ENCODE assay signal across 1 cellular context in the genomic region with DNA sequence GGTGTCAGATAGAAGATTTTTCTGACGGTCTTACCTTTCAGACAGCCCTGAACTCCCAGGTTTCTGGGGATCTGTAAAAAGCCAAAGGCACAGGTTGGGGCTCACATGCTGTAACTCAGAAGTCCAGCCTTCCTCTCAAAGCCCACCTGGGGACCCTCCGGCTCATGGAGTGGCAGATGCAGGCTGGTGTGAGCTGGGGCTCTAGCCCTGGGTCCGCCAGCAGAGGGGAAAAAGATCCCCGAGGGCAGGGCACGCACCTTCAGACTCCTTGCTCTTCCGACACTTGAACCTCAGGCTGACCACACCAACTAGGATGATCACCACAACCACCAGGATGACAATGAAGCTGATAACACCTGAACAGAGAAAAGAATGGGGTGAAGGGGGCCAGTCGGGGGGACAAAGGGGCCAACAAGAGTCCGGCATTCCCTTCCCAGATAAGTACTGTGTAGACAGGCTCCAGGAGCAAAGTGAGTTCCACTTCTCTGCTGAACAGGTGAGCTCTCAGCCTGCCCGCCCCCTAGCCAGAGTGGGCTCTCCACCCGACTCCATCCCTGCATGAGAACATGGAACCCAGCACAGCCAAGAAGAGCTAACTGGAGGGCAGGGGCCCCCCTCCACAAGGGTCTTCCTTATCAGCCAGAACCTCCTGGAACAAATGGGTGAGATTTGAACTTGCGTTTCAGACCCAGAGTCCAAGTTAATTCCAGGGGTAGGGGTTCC.
TF ChIP-seq lines count a peak whose summit lies in the region.

No MANE protein-coding gene starts in this region.

TF ChIP-seq in GM23338, 12 proteins besides CTCF, POLR2A, EP300 and RAD21:
- TF ChIP-seq JUNB (IDR thresholded peaks at IDR 0.05; ENCODE audit: unreplicated experiment): no peak
- no peak for TF ChIP-seq ETS1 (IDR thresholded peaks at IDR 0.05)
- no peak for TF ChIP-seq CREB1 (CRISPR knock-in tag; IDR thresholded peaks at IDR 0.05; ENCODE audit: low read depth)
- no peak for TF ChIP-seq ZNF331 (CRISPR knock-in tag; IDR thresholded peaks at IDR 0.05; ENCODE audit: low read depth)
- TF ChIP-seq NANOG (IDR thresholded peaks at IDR 0.05; ENCODE audit: borderline replicate concordance): no peak
- no peak for TF ChIP-seq EZH2 (IDR thresholded peaks at IDR 0.05; ENCODE audit: low read depth, unreplicated experiment)
- no peak for TF ChIP-seq STAT1 (IDR thresholded peaks at IDR 0.05; ENCODE audit: unreplicated experiment)
